16 cellular contexts compared by ENCODE assay signal in the genomic region with DNA sequence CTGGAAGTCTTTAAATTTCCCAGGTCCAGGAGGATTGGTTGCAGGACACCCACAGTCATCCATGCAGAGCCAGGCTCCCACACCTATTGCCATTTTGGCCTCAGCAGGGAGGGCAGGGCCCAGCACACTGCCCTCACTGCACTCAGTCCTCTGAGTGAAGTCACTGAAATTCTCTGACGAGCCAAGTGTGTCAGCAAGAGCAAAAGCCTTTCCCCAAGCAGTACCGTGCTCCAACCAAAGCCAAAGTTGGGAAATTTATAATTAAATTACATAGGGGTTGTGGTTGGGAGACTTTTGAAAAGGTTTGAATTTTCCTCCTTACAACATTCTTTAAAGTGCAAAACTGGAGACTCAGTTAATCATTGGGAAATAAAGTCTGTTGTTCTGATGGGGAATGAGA.
DNase-seq lines count a peak whose midpoint lies in the region; ATAC-seq and TF ChIP-seq lines count a peak whose summit lies in the region.
"Had no signal": no experiment of that assay in that cellular context is flagged by ENCODE, and none has a peak within 500 bp of the region (broad histone marks: within the 10 kb centered on the region; RNA-seq: fewer than 3 reads in every experiment).

No MANE protein-coding gene starts in this region.

- H4K91ac ChIP-seq in H9 (ENCODE audit: insufficient read length, low read depth, low read length) = no peak overlapping the region

- H2BK15ac ChIP-seq in H9 (ENCODE audit: low read depth, low read length) = no peak overlapping the region

- in situ Hi-C loops in astrocyte of the cerebellum (cut with HindIII; ENCODE audit: low sequenced_read_pairs) = no loop called here

- H4K8ac ChIP-seq in H9 (replicated peaks; ENCODE audit: insufficient read length, low read depth, low read length) = no peak overlapping the region

- no peak overlapping the region for H3K4me2 ChIP-seq in H9 (ENCODE audit: insufficient read depth, insufficient read length, low read length)
- H3K4me2 ChIP-seq: BLaER1 treated with 17β-estradiol and CSF1 and Interleukin-3, amounts not matched to agents 10 nM and 100 nM had no signal

- no peak overlapping the region for H2BK120ac ChIP-seq in H9 (ENCODE audit: low read depth, low read length, poor library complexity, severe bottlenecking)

- H3K36me3 ChIP-seq in heart left ventricle = peaks cover 0 to 12% (median 6%) of the 10 kb centered on the region in 9 donors
- H3K36me3 ChIP-seq: prostate gland, transverse colon had no signal

- no peak overlapping the region for H2BK12ac ChIP-seq in H9 (ENCODE audit: insufficient read length, low read depth, low read length)

- TF ChIP-seq CTCF in astrocyte of the cerebellum (IDR thresholded peaks at IDR 0.05; ENCODE audit: low read depth, low read length, missing control alignments) = no peak
- no peak for TF ChIP-seq CTCF in heart left ventricle (IDR thresholded peaks at IDR 0.05)
- TF ChIP-seq CTCF in H9 (conservative IDR thresholded peaks at IDR 0.05) = no peak

- no peak overlapping the region for H3K9ac ChIP-seq in H9 (ENCODE audit: extremely low read depth, insufficient read length, low read length)
- H3K9ac ChIP-seq: BLaER1 treated with 17β-estradiol and CSF1 and Interleukin-3, amounts not matched to agents 10 nM and 100 nM had no signal

- H4K20me1 ChIP-seq in H9 (ENCODE audit: control insufficient read depth, insufficient read depth, insufficient read length) = no peaks in the 10 kb centered on the region
- H4K20me1 ChIP-seq: BLaER1 treated with 17β-estradiol and CSF1 and Interleukin-3, amounts not matched to agents 10 nM and 100 nM had no signal

- no peak overlapping the region for H3K4ac ChIP-seq in H9 (ENCODE audit: low read depth, low read length)

- no peak overlapping the region for H3K56ac ChIP-seq in H9 (ENCODE audit: insufficient read length, low read depth, low read length)

- H3K27ac Mint-ChIP-seq in H9 = peak overlapping the region in 1 of 3 experiments; percentile 53; a peak in 1 of 7 replicates

- no peaks in the 10 kb centered on the region for H3K23me2 ChIP-seq in H9 (ENCODE audit: insufficient read length, low read depth, low read length, poor library complexity, severe bottlenecking)

- H3K4me1 Mint-ChIP-seq in H9 = no peaks in the 10 kb centered on the region
- H3K4me1 Mint-ChIP-seq: central memory CD8-positive, alpha-beta T cell had no signal

- no peak overlapping the region for H3K4me3 ChIP-seq in astrocyte of the cerebellum (ENCODE audit: low read depth, low read length)
- H3K4me3 ChIP-seq in heart left ventricle = peak overlapping the region in 1 of 12 donors; percentile 27
- H3K4me3 ChIP-seq: BLaER1 treated with 17β-estradiol and CSF1 and Interleukin-3, amounts not matched to agents 10 nM and 100 nM; GM12878; prostate gland; transverse colon had no signal

- H3K9me3 Mint-ChIP-seq in H9 = no peaks in the 10 kb centered on the region
- H3K9me3 Mint-ChIP-seq: central memory CD8-positive, alpha-beta T cell had no signal

- no peaks in the 10 kb centered on the region for H3K79me2 ChIP-seq in H9 (ENCODE audit: insufficient read depth, low read length)

- no peak overlapping the region for H2BK5ac ChIP-seq in H9 (ENCODE audit: insufficient read length, low read length)

- H3T11ph ChIP-seq in H9 (ENCODE audit: low read length) = no peak overlapping the region

- WGBS in heart left ventricle, 4 donors = 50 to 64% (median 60%) methylated on average over 2 of the region's 2 CpGs
- no CpG with 5 or more reads among the region's 2 CpGs for WGBS in H9 (ENCODE audit: extremely low coverage, insufficient read length, low lambda C conversion rate)

- H3K4me1 ChIP-seq in heart left ventricle = peaks cover 0 to 19% (median 3%) of the 10 kb centered on the region in 12 donors
- no peaks in the 10 kb centered on the region for H3K4me1 ChIP-seq in H9 (ENCODE audit: insufficient read depth, low read length)
- H3K4me1 ChIP-seq: prostate gland, transverse colon had no signal

- peaks cover 2 to 14% (median 12%) of the 10 kb centered on the region in 3 experiments; a peak in 5 of 7 replicates for H3K36me3 Mint-ChIP-seq in H9 (ENCODE audit: insufficient read depth in 1 of 3, low read depth in 3 of 3)

- no peaks in the 10 kb centered on the region for H3K27me3 ChIP-seq in heart left ventricle
- H3K27me3 ChIP-seq in H9 (ENCODE audit: insufficient read depth, low read length) = no peaks in the 10 kb centered on the region
- H3K27me3 ChIP-seq: BLaER1 treated with 17β-estradiol and CSF1 and Interleukin-3, amounts not matched to agents 10 nM and 100 nM; transverse colon had no signal

- peak; percentile 77 to 94 (median 81) for ATAC-seq in heart left ventricle
- ATAC-seq in GM19452 (IDR thresholded peaks at IDR 0.05; ENCODE audit: unreplicated experiment) = no peak
- ATAC-seq: GM12878 had no signal

- no peak overlapping the region for H3K4me3 Mint-ChIP-seq in H9
- H3K4me3 Mint-ChIP-seq: central memory CD8-positive, alpha-beta T cell had no signal

- no peak overlapping the region for H3K23ac ChIP-seq in H9 (ENCODE audit: insufficient read length, low read depth, low read length)

- no peak overlapping the region for H2AFZ ChIP-seq in H9 (ENCODE audit: low read length)

- H3K9me3 ChIP-seq in heart left ventricle = no peaks in the 10 kb centered on the region
- H3K9me3 ChIP-seq in H9 (ENCODE audit: control insufficient read depth, low read depth, low read length) = no peaks in the 10 kb centered on the region
- H3K9me3 ChIP-seq: BLaER1 treated with 17β-estradiol and CSF1 and Interleukin-3, amounts not matched to agents 10 nM and 100 nM; prostate gland; transverse colon had no signal

- no peaks in the 10 kb centered on the region for H3K27me3 Mint-ChIP-seq in H9 (ENCODE audit: low read depth)
- H3K27me3 Mint-ChIP-seq: central memory CD8-positive, alpha-beta T cell had no signal

- no peak overlapping the region for H4K5ac ChIP-seq in H9 (ENCODE audit: insufficient read length, low read depth, low read length)

- DNase-seq in GM04504 (ENCODE audit: low read depth) (peak; percentile 39), astrocyte of the cerebellum (ENCODE audit: low read depth) (peak; percentile 12), heart left ventricle (no peak), renal cortical epithelial cell (ENCODE audit: low read depth) (peak; percentile 73), nucleus accumbens (lab: John Stamatoyannopoulos, UW) (no peak), NCI-H1436 treated with DMSO at 0.1 percent for 48 hours (lab: John Stamatoyannopoulos, UW) (no peak), H9 (no peak)
- DNase-seq: activated naive CD4-positive, alpha-beta T cell; DMS79; transverse colon had no signal

- no peak overlapping the region for H3K14ac ChIP-seq in H9 (ENCODE audit: insufficient read depth, low read length)

- no peak overlapping the region for H3K18ac ChIP-seq in H9 (ENCODE audit: insufficient read length, low read depth, low read length)

- TF ChIP-seq POLR2A in heart left ventricle (IDR thresholded peaks at IDR 0.05) = no peak

- H2BK20ac ChIP-seq in H9 (ENCODE audit: low read depth, low read length, poor library complexity, severe bottlenecking) = no peak overlapping the region

- H3K27ac ChIP-seq in heart left ventricle = peak overlapping the region in 3 of 12 donors; percentile 1 to 39 (median 8)
- H3K27ac ChIP-seq in H9 (ENCODE audit: insufficient read length, low read depth, low read length) = no peak overlapping the region
- H3K27ac ChIP-seq: BLaER1 treated with 17β-estradiol and CSF1 and Interleukin-3, amounts not matched to agents 10 nM and 100 nM; prostate gland; transverse colon; VCaP had no signal

- no peak overlapping the region for H2AK5ac ChIP-seq in H9 (ENCODE audit: insufficient read length, low read length)

- intact Hi-C loops in heart left ventricle (cut with DNase I) = loop anchor here in 1 of 10 donors (5.0 kb wide), 1 partner anchor 44 kb away; no protein-coding TSS in a partner anchor

- no peaks in the 10 kb centered on the region for H3K79me1 ChIP-seq in H9 (ENCODE audit: insufficient read depth, low read depth, low read length, poor library complexity, severe bottlenecking)

Comparison
In these comparisons a context has a peak if more than half of its experiments do, and no peak if none do; other contexts are left out.
1. DNase-seq: peak in GM04504 (single experiment), astrocyte of the cerebellum (single experiment) and renal cortical epithelial cell (single experiment); none in heart left ventricle (0 of 5), nucleus accumbens (0 of 56), NCI-H1436 treated with DMSO at 0.1 percent for 48 hours (single experiment) and H9 (single experiment).